Comparison of ENCODE assay signal across 26 cellular contexts in genomic region chr3:45032113-45032512, GRCh38. TPM values are rescaled to one million over a fixed set of nuclear protein-coding genes. Genes with fewer than 3 reads are reported as not detected.
"Had no signal": no experiment of that assay in that cellular context is flagged by ENCODE, and none has a peak within 500 bp of the region (broad histone marks: within the 10 kb centered on the region; RNA-seq: fewer than 3 reads in every experiment).

No MANE protein-coding gene starts in this region.

- H3K9ac ChIP-seq: KMS-11, SK-N-SH had no signal

- H3K4me2 ChIP-seq: KMS-11, SK-N-SH had no signal

- FAIRE-seq: HepG2 had no signal

- H3K27ac ChIP-seq: KMS-11, RWPE1 had no signal

- H3K9me3 ChIP-seq: SK-N-SH had no signal

- DNase-seq: IMR-90; Kasumi-1; MM.1S; NCI-H1092 treated with DMSO at 0.1 percent for 48 hours; NCI-H1436; NCI-H187; NCI-H2029; NCI-H2081 treated with DMSO at 0.1 percent for 48 hours; NCI-H2171; NCI-H226; NCI-H446; NCI-H510A; NCI-H524 treated with DMSO at 0.1 percent for 48 hours; NCI-H69; NCI-H774; NK-92 treated with Interleukin-12 subunit alpha and Interleukin-12 subunit beta, amount 100 ng/mL, for 24 hours; PC-3; SHP77; SK-N-SH had no signal

- ATAC-seq: HepG2, Panc1, PC-3 had no signal

RNA-seq across cellular contexts. Expression of gene CLEC3B, which starts 6.0 kb away (rescaled TPM):
- total RNA-seq: HepG2, HT1080, M059J, SK-MEL-5 had no signal
